ENCODE assay signal across 18 cellular contexts in the genomic region with DNA sequence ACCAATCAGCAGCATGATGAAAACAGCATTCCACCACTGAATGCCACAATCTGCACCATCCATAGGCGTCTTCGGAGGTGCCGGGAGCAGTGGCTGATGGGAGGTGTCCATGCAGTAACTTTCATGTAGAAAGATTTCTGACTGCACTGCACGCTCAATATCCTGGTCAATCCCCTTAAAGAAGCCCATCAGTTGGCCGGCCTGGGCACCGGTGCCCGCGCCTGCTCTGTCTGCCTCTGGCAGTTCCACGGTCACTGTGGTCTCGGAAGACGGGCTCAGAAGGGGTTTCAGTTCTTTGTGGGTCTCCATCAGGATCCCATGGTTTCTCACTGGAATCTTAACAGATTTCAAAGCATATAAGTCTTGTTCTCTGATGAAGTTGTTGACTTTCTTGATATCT.
"Had no signal": no experiment of that assay in that cellular context is flagged by ENCODE, and none has a peak within 500 bp of the region (broad histone marks: within the 10 kb centered on the region; RNA-seq: fewer than 3 reads in every experiment).

No MANE protein-coding gene starts in this region.

- H3K27ac ChIP-seq: coronary artery, left lung, ovary, right lobe of liver, stomach, thyroid gland, vagina had no signal

- H3K27ac Mint-ChIP-seq: nephron progenitor cell had no signal

- H3K9me3 Mint-ChIP-seq: naive thymus-derived CD8-positive, alpha-beta T cell had no signal

- H3K36me3 ChIP-seq: ovary had no signal

- DNase-seq: effector memory CD4-positive, alpha-beta T cell; esophagus squamous epithelium; foreskin melanocyte; kidney; left lung; right lobe of liver; stimulated activated CD4-positive, alpha-beta T cell treated with anti-CD3 and anti-CD28 coated beads, Interleukin-12 subunit alpha, Interleukin-12 subunit beta, amount 100 ng/mL, for 4 hours; stimulated activated CD4-positive, alpha-beta T cell treated with anti-CD3 and anti-CD28 coated beads, Interleukin-1b, Interleukin-23, amount 100 ng/mL, for 48 hours; stimulated activated CD8-positive, alpha-beta memory T cell treated with anti-CD3 and anti-CD28 coated beads, Interleukin-4, amount 100 ng/mL, for 48 hours; stimulated activated naive CD4-positive, alpha-beta T cell treated with Interleukin-2 at 50 U/mL for 16 hours; thyroid gland had no signal

- H3K27me3 ChIP-seq: esophagus squamous epithelium, left lung, ovary, right lobe of liver, stomach, thyroid gland, vagina had no signal

- H3K27me3 Mint-ChIP-seq: naive thymus-derived CD8-positive, alpha-beta T cell had no signal

- ATAC-seq: left lung; naive thymus-derived CD8-positive, alpha-beta T cell had no signal

- H3K4me2 ChIP-seq: smooth muscle cell had no signal

- H3K4me3 Mint-ChIP-seq: naive thymus-derived CD8-positive, alpha-beta T cell; nephron progenitor cell had no signal

- H3K9me3 ChIP-seq: esophagus squamous epithelium, left lung, ovary, right lobe of liver, stomach, thyroid gland, vagina had no signal

- H3K4me3 ChIP-seq: coronary artery, esophagus squamous epithelium, left lung, ovary, right lobe of liver, smooth muscle cell, stomach, thyroid gland, vagina had no signal
